ENCODE assay signal across 11 cellular contexts in the genomic region with DNA sequence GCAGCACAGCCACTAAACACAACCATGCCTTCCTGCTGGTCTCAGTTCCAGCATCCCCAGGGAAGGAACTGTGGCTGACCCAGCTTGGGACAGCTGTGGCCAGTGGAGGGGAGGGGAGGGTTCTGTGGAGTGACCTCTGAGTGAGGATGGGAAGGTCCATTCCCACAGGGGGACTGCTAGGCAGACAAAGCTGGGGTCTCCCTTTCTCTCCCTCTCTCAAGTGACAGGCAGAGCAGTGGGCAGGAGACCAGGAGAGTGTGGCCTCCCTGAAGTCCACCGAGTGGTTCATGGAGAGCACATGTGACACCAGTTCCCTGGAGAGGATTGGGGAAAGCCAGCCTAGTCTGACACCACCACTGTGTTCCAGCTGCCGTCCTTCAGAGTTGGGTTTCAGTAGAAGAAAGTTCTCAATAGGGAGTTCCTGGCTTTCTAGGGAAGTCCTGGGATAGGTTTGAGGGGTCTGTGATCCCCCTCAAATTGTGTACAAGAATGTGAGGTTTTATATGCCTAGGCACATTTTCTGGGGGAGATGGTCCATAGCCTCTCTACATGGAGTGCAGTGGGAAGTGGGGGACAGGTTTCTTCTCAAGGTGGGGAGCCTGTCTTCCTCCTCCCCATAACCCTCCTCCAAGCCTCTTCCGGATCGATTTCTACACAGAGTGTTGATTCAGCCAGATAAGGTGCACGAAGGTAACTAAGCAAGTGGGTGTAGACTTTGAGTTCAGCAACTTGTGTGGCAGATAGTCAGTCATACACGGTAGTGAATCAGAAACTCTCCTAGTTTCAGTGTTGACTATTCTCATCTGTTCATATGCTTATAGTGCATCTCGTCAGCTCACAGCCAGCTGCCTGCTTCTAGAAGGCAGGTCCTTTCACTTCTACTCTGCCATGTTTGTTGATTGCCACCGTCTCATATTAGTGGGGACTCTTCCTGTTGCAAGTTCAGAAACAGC. TPM values are rescaled to one million over a fixed set of nuclear protein-coding genes. Genes with fewer than 3 reads are reported as not detected.
DNase-seq lines count a peak whose midpoint lies in the region; ATAC-seq and TF ChIP-seq lines count a peak whose summit lies in the region.
"Had no signal": no experiment of that assay in that cellular context is flagged by ENCODE, and none has a peak within 500 bp of the region (broad histone marks: within the 10 kb centered on the region; RNA-seq: fewer than 3 reads in every experiment).

No MANE protein-coding gene starts in this region.

- H3K4me1 ChIP-seq in hepatocyte (ENCODE audit: insufficient read depth), result peaks cover 38% of the 10 kb centered on the region
- no peaks in the 10 kb centered on the region for H3K4me1 ChIP-seq in aorta (ENCODE audit: control insufficient read depth in 1 of 2, insufficient read depth in 2 of 2, low read length in 2 of 2)

- H2AFZ ChIP-seq in hepatocyte, result no peak overlapping the region

- H3K9me2 ChIP-seq in hepatocyte (replicated peaks; ENCODE audit: insufficient read depth), result no peaks in the 10 kb centered on the region

- TF ChIP-seq CTCF in GM12865 (IDR thresholded peaks at IDR 0.05; ENCODE audit: insufficient read depth, low read depth, low read length, missing control alignments), result no peak
- TF ChIP-seq CTCF in hepatocyte (IDR thresholded peaks at IDR 0.05; ENCODE audit: poor library complexity), result no peak
- TF ChIP-seq CTCF in natural killer cell (IDR thresholded peaks at IDR 0.05), result no peak

- no peaks in the 10 kb centered on the region for H3K27me3 ChIP-seq in hepatocyte
- H3K27me3 ChIP-seq in aorta (ENCODE audit: control insufficient read depth in 1 of 2, insufficient read depth in 2 of 2, low read length in 1 of 2), result no peaks in the 10 kb centered on the region

- H3K36me3 ChIP-seq in hepatocyte (replicated peaks; ENCODE audit: insufficient read depth, low read depth) (no peaks in the 10 kb centered on the region), aorta (ENCODE audit: control insufficient read depth in 1 of 2, insufficient read depth in 2 of 2, low read length in 1 of 2) (peaks cover 0 to 2% of the 10 kb centered on the region in 2 donors)

- no peak overlapping the region for H3K4me3 Mint-ChIP-seq in natural killer cell

- ATAC-seq in GM21360 (IDR thresholded peaks at IDR 0.05; ENCODE audit: unreplicated experiment), result peak; percentile 84
- ATAC-seq in HG03442 (IDR thresholded peaks at IDR 0.05; ENCODE audit: unreplicated experiment), result peak; percentile 91
- ATAC-seq in natural killer cell, result no peak
- no peak for ATAC-seq in aorta (ENCODE audit: low FRiP score)

- H3K4me3 ChIP-seq in GM12865 (ENCODE audit: low read depth, low read length) (no peak overlapping the region), hepatocyte (no peak overlapping the region), aorta (ENCODE audit: low read length in 2 of 2) (no peak overlapping the region)

- H3K36me3 Mint-ChIP-seq in natural killer cell, result no peaks in the 10 kb centered on the region

- no peak overlapping the region for H3K27ac Mint-ChIP-seq in natural killer cell

- H3K79me2 ChIP-seq in hepatocyte, result peaks cover 44% of the 10 kb centered on the region

- intact Hi-C loops in natural killer cell (cut with micrococcal nuclease) (no loop called here), aorta (cut with DNase I) (no loop called here)

- no peaks in the 10 kb centered on the region for H3K27me3 Mint-ChIP-seq in natural killer cell (ENCODE audit: low read depth in 2 of 2)

- no peaks in the 10 kb centered on the region for H4K20me1 ChIP-seq in hepatocyte (ENCODE audit: insufficient read depth, poor library complexity, severe bottlenecking)

- H3K9me3 ChIP-seq in hepatocyte (ENCODE audit: low read depth), result no peaks in the 10 kb centered on the region
- no peaks in the 10 kb centered on the region for H3K9me3 ChIP-seq in aorta (ENCODE audit: control insufficient read depth, low read length)

- peak overlapping the region; percentile 98 for H3K27ac ChIP-seq in hepatocyte
- H3K27ac ChIP-seq in aorta (ENCODE audit: low read depth in 1 of 2, low read length in 2 of 2), result peak overlapping the region in 1 of 2 donors; percentile 5

- peak overlapping the region; percentile 50 for H3K4me2 ChIP-seq in hepatocyte

- no peaks in the 10 kb centered on the region for H3K9me3 Mint-ChIP-seq in natural killer cell

- 62% methylated on average over 8 of the region's 8 CpGs for WGBS in hepatocyte (ENCODE audit: low lambda C conversion rate, missing lambda C conversion rate)
- 75% methylated on average over 8 of the region's 8 CpGs for WGBS in aorta, 2 donors

- peaks cover 0 to 29% of the 10 kb centered on the region in 2 donors for H3K4me1 Mint-ChIP-seq in natural killer cell

- DNase-seq in GM12865 (ENCODE audit: low read depth) (peak; percentile 93), hepatocyte (ENCODE audit: low spot score) (peak; percentile 72), kidney tubule cell (ENCODE audit: low spot score) (no peak), natural killer cell (no peak), aorta (no peak), NCI-H146 (lab: John Stamatoyannopoulos, UW) (no peak)
- DNase-seq: effector CD4-positive, alpha-beta T cell had no signal

RNA-seq across cellular contexts. Expression of gene MANBAL, which starts 18.9 kb away (rescaled TPM):
- total RNA-seq in hepatocyte, result 35.4 and 43.8 TPM in 2 replicates
- 84.1 and 93.9 TPM in 2 replicates for polyA plus RNA-seq in hepatocyte
- 1 to 10 TPM; 5.1 to 7.9 (median 6.4) TPM for total RNA-seq in natural killer cell
- 10 to 100 TPM; 47.1 to 59.3 TPM for total RNA-seq in aorta
- 10 to 100 TPM; 61.1 to 86.8 TPM for polyA plus RNA-seq in aorta

RNA-seq across cellular contexts. Expression of gene SRC, which starts 37.6 kb away (rescaled TPM):
- total RNA-seq in hepatocyte, result 45.5 and 69.8 TPM in 2 replicates
- polyA plus RNA-seq in hepatocyte, result 55.1 and 56.4 TPM in 2 replicates
- 10 to 100 TPM in 2 of 3 donors, 1 to 10 TPM in 1; 2.3 to 15.6 (median 10.5) TPM for total RNA-seq in natural killer cell
- 10 to 100 TPM; 51.3 to 72.4 TPM for total RNA-seq in aorta
- polyA plus RNA-seq in aorta, result 10 to 100 TPM; 16.7 to 31.1 TPM

RNA-seq across cellular contexts. Expression of gene GHRH, which starts 46.8 kb away (rescaled TPM):
- total RNA-seq in hepatocyte (not detected in 2 replicates), natural killer cell (not detected), aorta (not detected)
- polyA plus RNA-seq in hepatocyte (not detected in 2 replicates), aorta (not detected)
- total RNA-seq: pulmonary artery endothelial cell, SK-MEL-5 had no signal

Comparison
In these comparisons a context has a peak if more than half of its experiments do, and no peak if none do; other contexts are left out.
1. DNase-seq: peak in GM12865 (single experiment) and hepatocyte (single experiment); none in kidney tubule cell (single experiment), natural killer cell (single experiment), aorta (0 of 2) and NCI-H146 (single experiment).
2. ATAC-seq: peak in GM21360 (single experiment) and HG03442 (single experiment); none in natural killer cell (0 of 3) and aorta (single experiment).